8 cellular contexts compared by ENCODE assay signal in the genomic region with DNA sequence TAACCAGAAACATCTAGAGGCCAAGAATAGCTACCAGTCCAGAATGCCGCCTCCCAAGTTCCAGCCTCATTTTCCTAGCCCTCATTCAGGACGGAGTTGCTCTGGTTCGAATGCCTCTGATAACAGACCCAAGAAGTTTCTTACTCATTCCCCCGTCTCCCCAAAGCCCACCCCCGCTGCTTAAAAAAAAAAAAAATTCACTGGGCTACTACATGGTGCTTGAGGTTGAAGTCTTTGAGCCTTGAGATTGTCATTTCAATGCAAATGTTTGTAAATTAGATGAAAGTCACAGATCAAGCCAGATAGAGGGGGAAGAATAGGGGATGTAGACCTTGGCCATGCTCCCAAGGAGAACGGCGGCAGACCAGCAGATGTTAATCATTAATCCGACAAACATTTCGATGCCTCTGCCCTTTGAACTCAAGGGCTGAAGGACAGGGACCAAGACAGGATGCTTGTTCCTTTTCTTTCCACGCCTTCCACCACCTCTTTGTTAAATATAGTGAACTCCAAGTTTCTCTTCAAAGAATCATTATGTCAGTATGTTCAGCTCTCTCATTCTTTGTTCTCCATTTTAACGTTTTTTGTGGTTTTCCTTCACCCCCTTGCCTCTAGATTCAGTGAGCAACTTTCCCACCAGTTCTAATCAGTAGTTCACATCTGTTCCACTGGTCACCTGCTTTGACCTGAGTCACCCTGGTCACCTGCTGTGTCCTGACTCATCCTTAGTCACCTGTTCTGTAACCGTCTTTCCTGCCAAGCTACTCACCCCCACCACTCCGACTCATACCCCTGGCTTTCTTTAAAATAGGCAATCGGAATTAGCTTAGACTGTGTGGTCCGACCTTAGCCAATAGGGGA.
DNase-seq lines count a peak whose midpoint lies in the region; ATAC-seq and TF ChIP-seq lines count a peak whose summit lies in the region.

No MANE protein-coding gene starts in this region.

- POLR2A ChIA-PET in activated CD4-positive, alpha-beta memory T cell treated with anti-CD3 and anti-CD28 coated beads, Interleukin-2, amount 10 ng/mL, durations not matched to agents 7 days and 5 days (lab: Charles Lee) = no interaction called here

- H3K4me3 ChIP-seq in MM.1S (ENCODE audit: low read length) = no peak overlapping the region

- intact Hi-C loops in left ventricle myocardium superior (cut with micrococcal nuclease) = no loop called here

- H3K27ac Mint-ChIP-seq in activated CD4-positive, alpha-beta memory T cell treated with anti-CD3 and anti-CD28 coated beads, Interleukin-2, amount 10 ng/mL, durations not matched to agents 7 days and 5 days = no peak overlapping the region

- H4K20me1 ChIP-seq in MM.1S (ENCODE audit: insufficient read depth, low read length) = no peaks in the 10 kb centered on the region

- H3K27me3 Mint-ChIP-seq in activated CD4-positive, alpha-beta memory T cell treated with anti-CD3 and anti-CD28 coated beads, Interleukin-2, amount 10 ng/mL, durations not matched to agents 7 days and 5 days = peaks cover 1% of the 10 kb centered on the region

- H3K27me3 ChIP-seq in MM.1S (replicated peaks; ENCODE audit: insufficient read depth, low read length) = no peaks in the 10 kb centered on the region

- TF ChIP-seq CTCF in MM.1S (IDR thresholded peaks at IDR 0.05; ENCODE audit: low read length) = no peak

- H3K36me3 Mint-ChIP-seq in activated CD4-positive, alpha-beta memory T cell treated with anti-CD3 and anti-CD28 coated beads, Interleukin-2, amount 10 ng/mL, durations not matched to agents 7 days and 5 days (ENCODE audit: low read depth) = no peaks in the 10 kb centered on the region

- H3K9me3 ChIP-seq in MM.1S (replicated peaks; ENCODE audit: insufficient read depth, low read length) = no peaks in the 10 kb centered on the region

- no peaks in the 10 kb centered on the region for H3K9me2 ChIP-seq in MM.1S (replicated peaks; ENCODE audit: insufficient read depth, low read length)

- no peaks in the 10 kb centered on the region for H3K79me2 ChIP-seq in MM.1S (ENCODE audit: low read length)

- DNase-seq in GM19238 (ENCODE audit: insufficient read length, low spot score) = peak; percentile 35
- peak; percentile 19 for DNase-seq in activated CD4-positive, alpha-beta memory T cell treated with anti-CD3 and anti-CD28 coated beads, Interleukin-2, amount 10 ng/mL, durations not matched to agents 7 days and 5 days
- DNase-seq in kidney glomerular epithelial cell (lab: John Stamatoyannopoulos, UW) = peak; percentile 78
- DNase-seq in ureter (ENCODE audit: low spot score) = no peak
- DNase-seq in left ventricle myocardium superior = no peak
- no peak for DNase-seq in SKM-1 treated with dmso at 0.1 percent for 144 hours (lab: John Stamatoyannopoulos, UW; ENCODE audit: unreplicated experiment)
- DNase-seq in MM.1S = no peak

- no peak overlapping the region for H3K4me2 ChIP-seq in MM.1S (ENCODE audit: low read depth, low read length)

- no peak overlapping the region for H2AFZ ChIP-seq in MM.1S (ENCODE audit: low read length)

- no peak overlapping the region for H3K4me3 Mint-ChIP-seq in activated CD4-positive, alpha-beta memory T cell treated with anti-CD3 and anti-CD28 coated beads, Interleukin-2, amount 10 ng/mL, durations not matched to agents 7 days and 5 days

- CTCF ChIA-PET in activated CD4-positive, alpha-beta memory T cell treated with anti-CD3 and anti-CD28 coated beads, Interleukin-2, amount 10 ng/mL, durations not matched to agents 7 days and 5 days (lab: Charles Lee) = interaction anchor here (1.0 kb wide), 1 partner anchor 518 kb away, joined by 3 read pairs; no protein-coding TSS in a partner anchor

- ATAC-seq in HG03565 (IDR thresholded peaks at IDR 0.05; ENCODE audit: unreplicated experiment) (peak; percentile 63), left ventricle myocardium superior (no peak)

- H3K27ac ChIP-seq in MM.1S (ENCODE audit: low read length) = no peak overlapping the region

- H3K36me3 ChIP-seq in MM.1S (replicated peaks; ENCODE audit: insufficient read depth, low read length) = no peaks in the 10 kb centered on the region

- H3F3A ChIP-seq in MM.1S (ENCODE audit: insufficient read depth, low read length) = no peaks in the 10 kb centered on the region

- H3K4me1 Mint-ChIP-seq in activated CD4-positive, alpha-beta memory T cell treated with anti-CD3 and anti-CD28 coated beads, Interleukin-2, amount 10 ng/mL, durations not matched to agents 7 days and 5 days = peaks cover 28% of the 10 kb centered on the region

- H3K4me1 ChIP-seq in MM.1S (ENCODE audit: low read length) = no peaks in the 10 kb centered on the region

- no peak overlapping the region for H3K9ac ChIP-seq in MM.1S (ENCODE audit: low read length)

- peaks cover 3% of the 10 kb centered on the region for H3K9me3 Mint-ChIP-seq in activated CD4-positive, alpha-beta memory T cell treated with anti-CD3 and anti-CD28 coated beads, Interleukin-2, amount 10 ng/mL, durations not matched to agents 7 days and 5 days

Comparison
In these comparisons a context has a peak if more than half of its experiments do, and no peak if none do; other contexts are left out.
1. DNase-seq: peak in GM19238 (single experiment), activated CD4-positive, alpha-beta memory T cell treated with anti-CD3 and anti-CD28 coated beads, Interleukin-2, amount 10 ng/mL, durations not matched to agents 7 days and 5 days (single experiment) and kidney glomerular epithelial cell (single experiment); none in ureter (single experiment), left ventricle myocardium superior (single experiment), SKM-1 treated with dmso at 0.1 percent for 144 hours (single experiment) and MM.1S (single experiment).